Comparison of ENCODE assay signal across 16 cellular contexts in the genomic region with DNA sequence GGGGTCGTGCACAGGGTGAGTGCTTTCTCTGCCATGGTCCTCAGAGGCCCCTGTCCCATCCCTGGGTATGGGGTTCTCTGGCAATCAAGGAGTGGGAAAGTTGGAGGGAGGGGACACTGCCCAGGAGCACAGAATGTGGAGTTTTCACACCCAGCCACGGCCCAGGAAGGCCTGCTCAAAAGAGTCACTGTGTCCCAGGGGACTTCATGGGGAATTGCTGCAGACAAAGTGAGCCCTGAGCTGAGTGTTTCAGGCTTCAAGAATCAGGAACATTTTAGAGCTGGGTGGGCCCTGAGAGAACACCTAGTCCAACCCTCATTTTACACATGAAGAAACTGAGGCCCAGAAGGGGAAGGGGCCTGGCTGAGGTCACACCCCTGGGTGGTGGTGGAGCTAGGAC. TPM values are rescaled to one million over a fixed set of nuclear protein-coding genes. Genes with fewer than 3 reads are reported as not detected.
A peak's percentile ranks its signal among the peaks of the same experiment; 100 is the strongest.
DNase-seq lines count a peak whose midpoint lies in the region; ATAC-seq and TF ChIP-seq lines count a peak whose summit lies in the region.
"Had no signal": no experiment of that assay in that cellular context is flagged by ENCODE, and none has a peak within 500 bp of the region (broad histone marks: within the 10 kb centered on the region; RNA-seq: fewer than 3 reads in every experiment).

No MANE protein-coding gene starts in this region.

- peaks cover 8% of the 10 kb centered on the region for H3K36me3 Mint-ChIP-seq in activated naive CD8-positive, alpha-beta T cell
- H3K36me3 Mint-ChIP-seq in activated naive CD8-positive, alpha-beta T cell treated with anti-CD3 and anti-CD28 coated beads for 36 hours = peaks cover 20% of the 10 kb centered on the region
- H3K36me3 Mint-ChIP-seq in effector memory CD8-positive, alpha-beta T cell (ENCODE audit: insufficient read depth) = peaks cover 61% of the 10 kb centered on the region
- H3K36me3 Mint-ChIP-seq in natural killer cell treated with Interleukin-12 subunit alpha and Interleukin-12 subunit beta and Interleukin-15 and Interleukin-18, amount 100 ng/mL, for 72 hours = peaks cover 4% of the 10 kb centered on the region
- peaks cover 44% of the 10 kb centered on the region for H3K36me3 Mint-ChIP-seq in activated CD4-positive, alpha-beta memory T cell treated with anti-CD3 and anti-CD28 coated beads for 36 hours

- no peak overlapping the region for H3K4me3 Mint-ChIP-seq in activated naive CD8-positive, alpha-beta T cell
- no peak overlapping the region for H3K4me3 Mint-ChIP-seq in activated naive CD8-positive, alpha-beta T cell treated with anti-CD3 and anti-CD28 coated beads for 36 hours
- H3K4me3 Mint-ChIP-seq in effector memory CD8-positive, alpha-beta T cell = no peak overlapping the region
- no peak overlapping the region for H3K4me3 Mint-ChIP-seq in natural killer cell treated with Interleukin-12 subunit alpha and Interleukin-12 subunit beta and Interleukin-15 and Interleukin-18, amount 100 ng/mL, for 72 hours
- no peak overlapping the region for H3K4me3 Mint-ChIP-seq in activated CD4-positive, alpha-beta memory T cell treated with anti-CD3 and anti-CD28 coated beads for 36 hours

- peaks cover 30% of the 10 kb centered on the region for H3K4me1 Mint-ChIP-seq in activated naive CD8-positive, alpha-beta T cell (ENCODE audit: low read depth)
- peaks cover 20% of the 10 kb centered on the region for H3K4me1 Mint-ChIP-seq in activated naive CD8-positive, alpha-beta T cell treated with anti-CD3 and anti-CD28 coated beads for 36 hours
- peaks cover 37 to 46% of the 10 kb centered on the region in 2 donors for H3K4me1 Mint-ChIP-seq in effector memory CD8-positive, alpha-beta T cell (ENCODE audit: low read depth in 2 of 2)
- H3K4me1 Mint-ChIP-seq in natural killer cell treated with Interleukin-12 subunit alpha and Interleukin-12 subunit beta and Interleukin-15 and Interleukin-18, amount 100 ng/mL, for 72 hours (ENCODE audit: low read depth in 2 of 2) = peaks cover 35 to 40% of the 10 kb centered on the region in 2 donors
- H3K4me1 Mint-ChIP-seq in activated CD4-positive, alpha-beta memory T cell treated with anti-CD3 and anti-CD28 coated beads for 36 hours (ENCODE audit: low read depth) = peaks cover 40% of the 10 kb centered on the region

- no peak overlapping the region for H3K27ac ChIP-seq in OCI-LY7 (ENCODE audit: low read depth, low read length, poor library complexity, severe bottlenecking)
- H3K27ac ChIP-seq: C4-2B had no signal

- no TSS peak for BruUV-seq in OCI-LY7 (replicated peaks; lab: Mats Ljungman, UMichigan)

- H3K9me3 ChIP-seq in OCI-LY7 (ENCODE audit: low read length) = no peaks in the 10 kb centered on the region

- H3K27me3 Mint-ChIP-seq in activated naive CD8-positive, alpha-beta T cell = no peaks in the 10 kb centered on the region
- H3K27me3 Mint-ChIP-seq in activated naive CD8-positive, alpha-beta T cell treated with anti-CD3 and anti-CD28 coated beads for 36 hours = no peaks in the 10 kb centered on the region
- no peaks in the 10 kb centered on the region for H3K27me3 Mint-ChIP-seq in effector memory CD8-positive, alpha-beta T cell
- no peaks in the 10 kb centered on the region for H3K27me3 Mint-ChIP-seq in natural killer cell treated with Interleukin-12 subunit alpha and Interleukin-12 subunit beta and Interleukin-15 and Interleukin-18, amount 100 ng/mL, for 72 hours
- H3K27me3 Mint-ChIP-seq in activated CD4-positive, alpha-beta memory T cell treated with anti-CD3 and anti-CD28 coated beads for 36 hours = no peaks in the 10 kb centered on the region

- H3K79me2 ChIP-seq in OCI-LY7 (ENCODE audit: insufficient read depth, low read depth, low read length) = no peaks in the 10 kb centered on the region

- CTCF ChIA-PET in OCI-LY7 (lab: Charles Lee; ENCODE audit: unreplicated experiment) = interaction anchor here (0.5 kb wide), 1 partner anchor 245 kb away, joined by 4 read pairs; no protein-coding TSS in a partner anchor
- CTCF ChIA-PET in activated CD4-positive, alpha-beta memory T cell treated with anti-CD3 and anti-CD28 coated beads for 36 hours (lab: Charles Lee) = no interaction called here

- intact Hi-C loops in OCI-LY7 (cut with micrococcal nuclease; ENCODE audit: unreplicated experiment) = no loop called here
- intact Hi-C loops in activated CD4-positive, alpha-beta memory T cell treated with anti-CD3 and anti-CD28 coated beads for 36 hours (cut with micrococcal nuclease) = no loop called here

- no peak overlapping the region for H2AFZ ChIP-seq in OCI-LY7 (ENCODE audit: low read length)

- H3K4me2 ChIP-seq in OCI-LY7 (ENCODE audit: low read length) = peak overlapping the region; percentile 25; the same call in 1 of the 2 replicates

- H3K4me3 ChIP-seq in OCI-LY7 (ENCODE audit: low read depth, low read length, poor library complexity, severe bottlenecking) = no peak overlapping the region
- H3K4me3 ChIP-seq: K562 had no signal

- H4K20me1 ChIP-seq in OCI-LY7 (ENCODE audit: insufficient read depth, low read length) = no peaks in the 10 kb centered on the region

- POLR2A ChIA-PET in OCI-LY7 (lab: Charles Lee) = interaction anchor here (1.0 to 1.2 kb wide), 2 partner anchors 8 to 15 kb away, joined by 3 to 5 read pairs; no protein-coding TSS in a partner anchor
- POLR2A ChIA-PET in activated CD4-positive, alpha-beta memory T cell treated with anti-CD3 and anti-CD28 coated beads for 36 hours (lab: Charles Lee) = interaction anchor here (1.2 kb wide), 1 partner anchor 9 kb away, joined by 3 read pairs; no protein-coding TSS in a partner anchor

- no peaks in the 10 kb centered on the region for H3K36me3 ChIP-seq in OCI-LY7 (ENCODE audit: insufficient read depth, low read length)

- no peak for ATAC-seq in effector memory CD8-positive, alpha-beta T cell (replicated peaks)
- no peak for ATAC-seq in natural killer cell treated with Interleukin-12 subunit alpha and Interleukin-12 subunit beta and Interleukin-15 and Interleukin-18, amount 100 ng/mL, for 72 hours
- ATAC-seq: K562, Panc1 had no signal

- no peaks in the 10 kb centered on the region for H3K9me2 ChIP-seq in OCI-LY7 (ENCODE audit: insufficient read depth, low read length)

- TF ChIP-seq CTCF in OCI-LY7 (conservative IDR thresholded peaks at IDR 0.05; ENCODE audit: low read length) = no peak

- no peak for DNase-seq in activated naive CD8-positive, alpha-beta T cell treated with anti-CD3 and anti-CD28 coated beads for 36 hours
- DNase-seq in OCI-LY7 (ENCODE audit: low spot score) (peak; percentile 65), SIG-M5 treated with dmso at 0.1 percent for 504 hours (lab: John Stamatoyannopoulos, UW; ENCODE audit: unreplicated experiment) (no peak), NCI-H524 treated with DMSO at 0.1 percent for 48 hours (lab: John Stamatoyannopoulos, UW) (no peak)
- DNase-seq in effector memory CD8-positive, alpha-beta T cell = no peak
- DNase-seq in natural killer cell treated with Interleukin-12 subunit alpha and Interleukin-12 subunit beta and Interleukin-15 and Interleukin-18, amount 100 ng/mL, for 72 hours (ENCODE audit: low spot score) = no peak
- DNase-seq in activated CD4-positive, alpha-beta memory T cell treated with anti-CD3 and anti-CD28 coated beads for 36 hours = no peak
- DNase-seq: GOT3, NCI-H1048, NCI-H146, NCI-H2081 treated with DMSO at 0.1 percent for 48 hours, NCI-H510A treated with DMSO at 0.1 percent for 48 hours had no signal

- H3K27ac Mint-ChIP-seq in activated naive CD8-positive, alpha-beta T cell = peak overlapping the region; percentile 11
- no peak overlapping the region for H3K27ac Mint-ChIP-seq in activated naive CD8-positive, alpha-beta T cell treated with anti-CD3 and anti-CD28 coated beads for 36 hours
- peak overlapping the region; percentile 28 to 46 for H3K27ac Mint-ChIP-seq in effector memory CD8-positive, alpha-beta T cell
- H3K27ac Mint-ChIP-seq in natural killer cell treated with Interleukin-12 subunit alpha and Interleukin-12 subunit beta and Interleukin-15 and Interleukin-18, amount 100 ng/mL, for 72 hours = no peak overlapping the region
- no peak overlapping the region for H3K27ac Mint-ChIP-seq in activated CD4-positive, alpha-beta memory T cell treated with anti-CD3 and anti-CD28 coated beads for 36 hours

- peaks cover 41% of the 10 kb centered on the region for H3K4me1 ChIP-seq in OCI-LY7 (ENCODE audit: insufficient read depth, low read length, poor library complexity, severe bottlenecking)

- no peaks in the 10 kb centered on the region for H3K9me3 Mint-ChIP-seq in activated naive CD8-positive, alpha-beta T cell (ENCODE audit: low read depth)
- H3K9me3 Mint-ChIP-seq in activated naive CD8-positive, alpha-beta T cell treated with anti-CD3 and anti-CD28 coated beads for 36 hours = no peaks in the 10 kb centered on the region
- H3K9me3 Mint-ChIP-seq in effector memory CD8-positive, alpha-beta T cell = no peaks in the 10 kb centered on the region
- no peaks in the 10 kb centered on the region for H3K9me3 Mint-ChIP-seq in natural killer cell treated with Interleukin-12 subunit alpha and Interleukin-12 subunit beta and Interleukin-15 and Interleukin-18, amount 100 ng/mL, for 72 hours
- no peaks in the 10 kb centered on the region for H3K9me3 Mint-ChIP-seq in activated CD4-positive, alpha-beta memory T cell treated with anti-CD3 and anti-CD28 coated beads for 36 hours

RNA-seq across cellular contexts. Expression of a gene that starts 5.7 kb away (rescaled TPM):
- total RNA-seq in activated naive CD8-positive, alpha-beta T cell treated with anti-CD3 and anti-CD28 coated beads for 36 hours = 10 to 100 TPM; 53.0 to 53.5 TPM
- 0.88 TPM in 2 replicates for total RNA-seq in OCI-LY7 (2014; rRNA removed; shearing (Covaris generic))
- total RNA-seq in OCI-LY7 (2022) = 1.2 and 1.8 TPM in 2 replicates
- 10 to 100 TPM; 40.7 to 74.2 TPM for total RNA-seq in natural killer cell treated with Interleukin-12 subunit alpha and Interleukin-12 subunit beta and Interleukin-15 and Interleukin-18, amount 100 ng/mL, for 72 hours
- total RNA-seq in activated CD4-positive, alpha-beta memory T cell treated with anti-CD3 and anti-CD28 coated beads for 36 hours = 10 to 100 TPM; 61.0 to 65.0 TPM

Comparison
In these comparisons a context has a peak if more than half of its experiments do, and no peak if none do; other contexts are left out.
1. H3K27ac Mint-ChIP-seq: peak in activated naive CD8-positive, alpha-beta T cell (single experiment) and effector memory CD8-positive, alpha-beta T cell (2 of 2); none in activated naive CD8-positive, alpha-beta T cell treated with anti-CD3 and anti-CD28 coated beads for 36 hours (single experiment), natural killer cell treated with Interleukin-12 subunit alpha and Interleukin-12 subunit beta and Interleukin-15 and Interleukin-18, amount 100 ng/mL, for 72 hours (0 of 2) and activated CD4-positive, alpha-beta memory T cell treated with anti-CD3 and anti-CD28 coated beads for 36 hours (single experiment).
2. RNA of a gene that starts 5.7 kb away (total RNA-seq): 40.7 to 74.2 TPM in natural killer cell treated with Interleukin-12 subunit alpha and Interleukin-12 subunit beta and Interleukin-15 and Interleukin-18, amount 100 ng/mL, for 72 hours, 61.0 to 65.0 TPM in activated CD4-positive, alpha-beta memory T cell treated with anti-CD3 and anti-CD28 coated beads for 36 hours and 53.0 to 53.5 TPM in activated naive CD8-positive, alpha-beta T cell treated with anti-CD3 and anti-CD28 coated beads for 36 hours; 0.88 to 1.8 TPM in OCI-LY7; every median in the first group is over 10 times any median in the second.